ENCODE assay signal across 1 cellular context in genomic region chr15:89230277-89230676, GRCh38.
TF ChIP-seq lines count a peak whose summit lies in the region.

No MANE protein-coding gene starts in this region.

TF ChIP-seq in HepG2, 621 proteins besides CTCF, POLR2A, EP300 and RAD21:
- TF ChIP-seq CBX1 (IDR thresholded peaks at IDR 0.05; ENCODE audit: low read depth) (no peak), KMT2B (CRISPR knock-in tag; IDR thresholded peaks at IDR 0.05) (no peak), ZNF550 (CRISPR knock-in tag; IDR thresholded peaks at IDR 0.05; ENCODE audit: borderline replicate concordance) (no peak), PATZ1 (CRISPR knock-in tag; IDR thresholded peaks at IDR 0.05) (no peak), NR3C1 (CRISPR knock-in tag; IDR thresholded peaks at IDR 0.05) (no peak), RAD51 (IDR thresholded peaks at IDR 0.05; ENCODE audit: borderline replicate concordance) (no peak), ZBTB33 (CRISPR knock-in tag; IDR thresholded peaks at IDR 0.05) (no peak), IKZF1 (IDR thresholded peaks at IDR 0.05) (no peak), ZNF34 (CRISPR knock-in tag; IDR thresholded peaks at IDR 0.05; ENCODE audit: borderline replicate concordance) (no peak), STAG1 (CRISPR knock-in tag; IDR thresholded peaks at IDR 0.05) (no peak), FOXA1 (IDR thresholded peaks at IDR 0.05) (no peak), FOXA1 (CRISPR knock-in tag; IDR thresholded peaks at IDR 0.05) (no peak), HNRNPLL (IDR thresholded peaks at IDR 0.05; ENCODE audit: low read depth, low read length, poor library complexity, severe bottlenecking) (no peak), ZNF570 (CRISPR knock-in tag; IDR thresholded peaks at IDR 0.05; ENCODE audit: borderline replicate concordance) (no peak), RXRB (CRISPR knock-in tag; IDR thresholded peaks at IDR 0.05; ENCODE audit: borderline replicate concordance) (no peak), IRX3 (CRISPR knock-in tag; IDR thresholded peaks at IDR 0.05; ENCODE audit: borderline replicate concordance, low read depth) (no peak), SALL1 (CRISPR knock-in tag; IDR thresholded peaks at IDR 0.05) (no peak), SOX13 (IDR thresholded peaks at IDR 0.05) (no peak), SOX13 (CRISPR knock-in tag; conservative IDR thresholded peaks at IDR 0.05 in 1 of 2, IDR thresholded peaks at IDR 0.05 in 1 of 2) (no peak), ZMYM2 (CRISPR knock-in tag; IDR thresholded peaks at IDR 0.05) (no peak)
- TF ChIP-seq, protein P1, sequence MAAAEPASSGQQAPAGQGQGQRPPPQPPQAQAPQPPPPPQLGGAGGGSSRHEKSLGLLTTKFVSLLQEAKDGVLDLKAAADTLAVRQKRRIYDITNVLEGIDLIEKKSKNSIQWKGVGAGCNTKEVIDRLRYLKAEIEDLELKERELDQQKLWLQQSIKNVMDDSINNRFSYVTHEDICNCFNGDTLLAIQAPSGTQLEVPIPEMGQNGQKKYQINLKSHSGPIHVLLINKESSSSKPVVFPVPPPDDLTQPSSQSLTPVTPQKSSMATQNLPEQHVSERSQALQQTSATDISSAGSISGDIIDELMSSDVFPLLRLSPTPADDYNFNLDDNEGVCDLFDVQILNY (CRISPR knock-in tag; conservative IDR thresholded peaks at IDR 0.05) = no peak
- TF ChIP-seq, protein P2, sequence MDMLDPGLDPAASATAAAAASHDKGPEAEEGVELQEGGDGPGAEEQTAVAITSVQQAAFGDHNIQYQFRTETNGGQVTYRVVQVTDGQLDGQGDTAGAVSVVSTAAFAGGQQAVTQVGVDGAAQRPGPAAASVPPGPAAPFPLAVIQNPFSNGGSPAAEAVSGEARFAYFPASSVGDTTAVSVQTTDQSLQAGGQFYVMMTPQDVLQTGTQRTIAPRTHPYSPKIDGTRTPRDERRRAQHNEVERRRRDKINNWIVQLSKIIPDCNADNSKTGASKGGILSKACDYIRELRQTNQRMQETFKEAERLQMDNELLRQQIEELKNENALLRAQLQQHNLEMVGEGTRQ (IDR thresholded peaks at IDR 0.05; ENCODE audit: low read depth, low read length) = no peak
- TF ChIP-seq, protein P2 (CRISPR knock-in tag; IDR thresholded peaks at IDR 0.05; ENCODE audit: borderline replicate concordance) = no peak
